Comparison of ENCODE assay signal across 10 cellular contexts in the genomic region with DNA sequence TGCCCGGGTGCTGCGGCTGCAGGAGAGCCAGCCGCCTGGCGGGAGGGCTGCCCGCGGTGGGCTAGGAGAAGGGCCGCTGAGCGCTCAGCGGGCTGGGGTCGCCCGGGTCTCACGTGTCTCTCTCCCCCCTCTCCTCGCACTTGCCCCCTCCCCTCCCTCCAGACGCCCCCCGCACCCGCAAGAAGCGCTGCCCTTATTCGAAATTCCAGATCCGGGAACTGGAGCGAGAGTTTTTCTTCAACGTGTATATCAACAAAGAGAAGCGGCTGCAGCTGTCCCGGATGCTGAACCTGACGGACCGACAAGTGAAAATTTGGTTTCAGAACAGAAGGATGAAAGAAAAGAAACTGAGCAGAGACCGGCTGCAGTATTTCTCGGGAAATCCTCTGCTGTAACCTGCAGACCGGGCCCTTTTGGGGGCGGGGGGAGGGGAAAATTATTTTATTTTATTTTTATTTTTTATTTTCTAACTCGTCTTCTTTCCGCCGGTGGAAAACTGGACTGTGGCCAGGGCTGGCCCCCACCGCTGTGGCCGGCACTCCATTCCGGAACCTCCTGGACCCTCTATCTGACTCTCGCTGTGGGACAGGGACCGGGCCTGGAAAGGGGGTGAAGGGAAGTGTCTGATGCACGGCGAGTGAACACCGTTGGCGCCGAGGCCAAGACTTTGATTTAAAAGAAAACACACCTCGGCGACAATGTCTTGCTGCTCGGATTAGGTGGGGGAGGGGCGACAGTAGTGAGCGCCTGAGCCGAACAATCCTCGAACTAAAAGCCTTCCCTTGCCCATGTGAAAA. TPM values are rescaled to one million over a fixed set of nuclear protein-coding genes. Genes with fewer than 3 reads are reported as not detected.
DNase-seq lines count a peak whose midpoint lies in the region; ATAC-seq and TF ChIP-seq lines count a peak whose summit lies in the region.
"Had no signal": no experiment of that assay in that cellular context is flagged by ENCODE, and none has a peak within 500 bp of the region (broad histone marks: within the 10 kb centered on the region; RNA-seq: fewer than 3 reads in every experiment).

No MANE protein-coding gene starts in this region.

- peak overlapping the region; percentile 52 for H3K27ac Mint-ChIP-seq in stimulated activated naive CD8-positive, alpha-beta T cell treated with anti-CD3 and anti-CD28 coated beads, Interleukin-15, Interleukin-2, amounts not matched to agents 100 ng/mL and 50 ng/mL, for 24 hours
- no peak overlapping the region for H3K27ac Mint-ChIP-seq in activated CD8-positive, alpha-beta T cell treated with anti-CD3 and anti-CD28 coated beads for 36 hours
- no peak overlapping the region for H3K27ac Mint-ChIP-seq in glutamatergic neuron (ENCODE audit: unreplicated experiment)

- no peaks in the 10 kb centered on the region for H3K9me3 Mint-ChIP-seq in stimulated activated naive CD8-positive, alpha-beta T cell treated with anti-CD3 and anti-CD28 coated beads, Interleukin-15, Interleukin-2, amounts not matched to agents 100 ng/mL and 50 ng/mL, for 24 hours
- peaks cover 4% of the 10 kb centered on the region for H3K9me3 Mint-ChIP-seq in activated CD8-positive, alpha-beta T cell treated with anti-CD3 and anti-CD28 coated beads for 36 hours
- H3K9me3 Mint-ChIP-seq in glutamatergic neuron (ENCODE audit: unreplicated experiment) = peaks cover 6% of the 10 kb centered on the region
- H3K9me3 Mint-ChIP-seq: activated T-helper 2 cell treated with anti-CD3 and anti-CD28 coated beads, Interferon-gamma antibody, Interleukin-2, Interleukin-4, amounts not matched to agents 10 μg/mL and 5 μg/mL and 100 μg/mL, durations not matched to agents 14 hours and 24 hours and 36 hours had no signal

- no peaks in the 10 kb centered on the region for H3K9me3 ChIP-seq in lower lobe of right lung
- H3K9me3 ChIP-seq in vagina = no peaks in the 10 kb centered on the region
- H3K9me3 ChIP-seq: neutrophil had no signal

- intact Hi-C loops in activated CD8-positive, alpha-beta T cell treated with anti-CD3 and anti-CD28 coated beads for 36 hours (cut with micrococcal nuclease) = no loop called here
- intact Hi-C loops in lower lobe of right lung (cut with DNase I) = no loop called here
- intact Hi-C loops in vagina (cut with DNase I) = no loop called here

- peak overlapping the region; percentile 48 for H3K4me3 Mint-ChIP-seq in stimulated activated naive CD8-positive, alpha-beta T cell treated with anti-CD3 and anti-CD28 coated beads, Interleukin-15, Interleukin-2, amounts not matched to agents 100 ng/mL and 50 ng/mL, for 24 hours
- peak overlapping the region; percentile 24 for H3K4me3 Mint-ChIP-seq in activated CD8-positive, alpha-beta T cell treated with anti-CD3 and anti-CD28 coated beads for 36 hours
- H3K4me3 Mint-ChIP-seq in glutamatergic neuron (ENCODE audit: unreplicated experiment) = no peak overlapping the region

- H3K4me1 Mint-ChIP-seq in stimulated activated naive CD8-positive, alpha-beta T cell treated with anti-CD3 and anti-CD28 coated beads, Interleukin-15, Interleukin-2, amounts not matched to agents 100 ng/mL and 50 ng/mL, for 24 hours (ENCODE audit: low read depth) = peaks cover 19% of the 10 kb centered on the region
- H3K4me1 Mint-ChIP-seq in activated CD8-positive, alpha-beta T cell treated with anti-CD3 and anti-CD28 coated beads for 36 hours (ENCODE audit: low read depth) = peaks cover 15% of the 10 kb centered on the region
- no peaks in the 10 kb centered on the region for H3K4me1 Mint-ChIP-seq in glutamatergic neuron (ENCODE audit: low read depth, unreplicated experiment)

- H3K27me3 Mint-ChIP-seq in stimulated activated naive CD8-positive, alpha-beta T cell treated with anti-CD3 and anti-CD28 coated beads, Interleukin-15, Interleukin-2, amounts not matched to agents 100 ng/mL and 50 ng/mL, for 24 hours = peaks cover 92% of the 10 kb centered on the region
- peaks cover 80% of the 10 kb centered on the region for H3K27me3 Mint-ChIP-seq in activated CD8-positive, alpha-beta T cell treated with anti-CD3 and anti-CD28 coated beads for 36 hours
- peaks cover 57% of the 10 kb centered on the region for H3K27me3 Mint-ChIP-seq in glutamatergic neuron (ENCODE audit: unreplicated experiment)

- peaks cover 97% of the 10 kb centered on the region for H3K27me3 ChIP-seq in lower lobe of right lung (ENCODE audit: low read depth)
- peaks cover 25% of the 10 kb centered on the region for H3K27me3 ChIP-seq in vagina

- H3K27ac ChIP-seq in lower lobe of right lung (no peak overlapping the region), vagina (no peak overlapping the region)
- H3K27ac ChIP-seq: neutrophil had no signal

- H3K36me3 ChIP-seq in lower lobe of right lung = no peaks in the 10 kb centered on the region
- no peaks in the 10 kb centered on the region for H3K36me3 ChIP-seq in vagina
- H3K36me3 ChIP-seq: neutrophil had no signal

- peak overlapping the region; percentile 36 for H3K4me3 ChIP-seq in lower lobe of right lung
- H3K4me3 ChIP-seq in vagina = peak overlapping the region; percentile 32 to 41

- H3K36me3 Mint-ChIP-seq in stimulated activated naive CD8-positive, alpha-beta T cell treated with anti-CD3 and anti-CD28 coated beads, Interleukin-15, Interleukin-2, amounts not matched to agents 100 ng/mL and 50 ng/mL, for 24 hours (ENCODE audit: low read depth) = peaks cover 9% of the 10 kb centered on the region
- H3K36me3 Mint-ChIP-seq in activated CD8-positive, alpha-beta T cell treated with anti-CD3 and anti-CD28 coated beads for 36 hours (ENCODE audit: low read depth) = peaks cover 4% of the 10 kb centered on the region
- no peaks in the 10 kb centered on the region for H3K36me3 Mint-ChIP-seq in glutamatergic neuron (ENCODE audit: unreplicated experiment)

- no peak for DNase-seq in stimulated activated naive CD8-positive, alpha-beta T cell treated with anti-CD3 and anti-CD28 coated beads, Interleukin-15, Interleukin-2, amounts not matched to agents 100 U/mL and 50 U/mL, for 24 hours
- no peak for DNase-seq in activated CD8-positive, alpha-beta T cell treated with anti-CD3 and anti-CD28 coated beads for 36 hours
- DNase-seq in lower lobe of right lung (no peak), vagina (ENCODE audit: extremely low spot score in 2 of 2) (no peak), hippocampal formation (lab: John Stamatoyannopoulos, UW) (no peak), glutamatergic neuron (no peak)
- no peak for DNase-seq in effector CD4-positive, alpha-beta T cell

- ATAC-seq in stimulated activated naive CD8-positive, alpha-beta T cell treated with anti-CD3 and anti-CD28 coated beads, Interleukin-15, Interleukin-2, amounts not matched to agents 100 U/mL and 50 U/mL, for 24 hours = no peak
- no peak for ATAC-seq in activated CD8-positive, alpha-beta T cell treated with anti-CD3 and anti-CD28 coated beads for 36 hours
- no peak for ATAC-seq in lower lobe of right lung

- POLR2A ChIA-PET in activated CD8-positive, alpha-beta T cell treated with anti-CD3 and anti-CD28 coated beads for 36 hours (lab: Charles Lee) = no interaction called here

- TF ChIP-seq POLR2A in vagina (IDR thresholded peaks at IDR 0.05) = no peak

- CTCF ChIA-PET in activated CD8-positive, alpha-beta T cell treated with anti-CD3 and anti-CD28 coated beads for 36 hours (lab: Charles Lee) = interaction anchor here (1.2 to 2.2 kb wide), 2 partner anchors 11 to 58 kb away, joined by 5 to 13 read pairs; a partner anchor contains a TSS

- TF ChIP-seq CTCF in activated CD8-positive, alpha-beta T cell treated with anti-CD3 and anti-CD28 coated beads for 36 hours (IDR thresholded peaks at IDR 0.05) = no peak
- no peak for TF ChIP-seq CTCF in lower lobe of right lung (IDR thresholded peaks at IDR 0.05)
- TF ChIP-seq CTCF in vagina (IDR thresholded peaks at IDR 0.05) = no peak
- TF ChIP-seq CTCF in glutamatergic neuron (IDR thresholded peaks at IDR 0.05; ENCODE audit: partially characterized antibody, unreplicated experiment) = no peak

- H3K4me1 ChIP-seq in lower lobe of right lung = peaks cover 10% of the 10 kb centered on the region
- peaks cover 20% of the 10 kb centered on the region for H3K4me1 ChIP-seq in vagina

RNA-seq across cellular contexts. Expression of a gene that starts 0.5 kb away (rescaled TPM):
- total RNA-seq in activated CD8-positive, alpha-beta T cell treated with anti-CD3 and anti-CD28 coated beads for 36 hours = not detected
- total RNA-seq in lower lobe of right lung = not detected
- not detected for total RNA-seq in vagina
- not detected for total RNA-seq in glutamatergic neuron (ENCODE audit: unreplicated experiment)
- total RNA-seq: activated T-helper 2 cell treated with anti-CD3 and anti-CD28 coated beads, Interferon-gamma antibody, Interleukin-2, Interleukin-4, amounts not matched to agents 10 μg/mL and 5 μg/mL and 100 μg/mL, durations not matched to agents 14 hours and 24 hours and 36 hours had no signal

RNA-seq across cellular contexts. Expression of a gene that starts 2.3 kb away (rescaled TPM):
- total RNA-seq in activated CD8-positive, alpha-beta T cell treated with anti-CD3 and anti-CD28 coated beads for 36 hours = not detected
- total RNA-seq in lower lobe of right lung = not detected
- not detected for total RNA-seq in vagina
- total RNA-seq in glutamatergic neuron (ENCODE audit: unreplicated experiment) = not detected
- total RNA-seq: activated T-helper 2 cell treated with anti-CD3 and anti-CD28 coated beads, Interferon-gamma antibody, Interleukin-2, Interleukin-4, amounts not matched to agents 10 μg/mL and 5 μg/mL and 100 μg/mL, durations not matched to agents 14 hours and 24 hours and 36 hours had no signal

RNA-seq across cellular contexts. Expression of a gene that starts 9.7 kb away (rescaled TPM):
- not detected for total RNA-seq in activated CD8-positive, alpha-beta T cell treated with anti-CD3 and anti-CD28 coated beads for 36 hours
- total RNA-seq in lower lobe of right lung (not detected), vagina (not detected), glutamatergic neuron (ENCODE audit: unreplicated experiment) (not detected)
- total RNA-seq: activated T-helper 2 cell treated with anti-CD3 and anti-CD28 coated beads, Interferon-gamma antibody, Interleukin-2, Interleukin-4, amounts not matched to agents 10 μg/mL and 5 μg/mL and 100 μg/mL, durations not matched to agents 14 hours and 24 hours and 36 hours had no signal

RNA-seq across cellular contexts. Expression of a gene that starts 20.5 kb away (rescaled TPM):
- total RNA-seq in activated CD8-positive, alpha-beta T cell treated with anti-CD3 and anti-CD28 coated beads for 36 hours = not detected
- total RNA-seq in lower lobe of right lung (not detected), vagina (not detected), glutamatergic neuron (ENCODE audit: unreplicated experiment) (not detected)
- total RNA-seq: activated T-helper 2 cell treated with anti-CD3 and anti-CD28 coated beads, Interferon-gamma antibody, Interleukin-2, Interleukin-4, amounts not matched to agents 10 μg/mL and 5 μg/mL and 100 μg/mL, durations not matched to agents 14 hours and 24 hours and 36 hours had no signal

RNA-seq across cellular contexts. Expression of a gene that starts 24.7 kb away (rescaled TPM):
- not detected for total RNA-seq in activated CD8-positive, alpha-beta T cell treated with anti-CD3 and anti-CD28 coated beads for 36 hours
- not detected for total RNA-seq in lower lobe of right lung
- total RNA-seq in vagina = not detected
- not detected for total RNA-seq in glutamatergic neuron (ENCODE audit: unreplicated experiment)
- total RNA-seq: activated T-helper 2 cell treated with anti-CD3 and anti-CD28 coated beads, Interferon-gamma antibody, Interleukin-2, Interleukin-4, amounts not matched to agents 10 μg/mL and 5 μg/mL and 100 μg/mL, durations not matched to agents 14 hours and 24 hours and 36 hours had no signal
